In genomic region chr3:56773588-56774330, GRCh38 we compare ENCODE assay signal across 20 cellular contexts. TPM values are rescaled to one million over a fixed set of nuclear protein-coding genes. Genes with fewer than 3 reads are reported as not detected.
DNase-seq lines count a peak whose midpoint lies in the region; ATAC-seq and TF ChIP-seq lines count a peak whose summit lies in the region.
"Had no signal": no experiment of that assay in that cellular context is flagged by ENCODE, and none has a peak within 500 bp of the region (broad histone marks: within the 10 kb centered on the region; RNA-seq: fewer than 3 reads in every experiment).

No MANE protein-coding gene starts in this region.

- no peaks in the 10 kb centered on the region for H3K27me3 Mint-ChIP-seq in CD4-positive, alpha-beta memory T cell
- no peaks in the 10 kb centered on the region for H3K27me3 Mint-ChIP-seq in activated CD8-positive, alpha-beta T cell treated with anti-CD3 and anti-CD28 coated beads, Interleukin-2, amount 10 ng/mL, durations not matched to agents 7 days and 5 days (ENCODE audit: low read depth)
- H3K27me3 Mint-ChIP-seq in nephron (ENCODE audit: low read depth): no peaks in the 10 kb centered on the region
- H3K27me3 Mint-ChIP-seq: activated CD8-positive, alpha-beta memory T cell treated with anti-CD3 and anti-CD28 coated beads, Interleukin-2, amount 10 ng/mL, durations not matched to agents 7 days and 5 days; dendritic cell treated with granulocyte-macrophage colony-stimulating factor and Interleukin-4, amounts not matched to agents 40 ng/mL and 50 ng/mL, for 4 days had no signal

- no peak overlapping the region for H3K27ac ChIP-seq in CD4-positive, alpha-beta memory T cell (ENCODE audit: low read depth, low read length)
- no peak overlapping the region for H3K27ac ChIP-seq in caudate nucleus (ENCODE audit: low read depth, low read length)
- H3K27ac ChIP-seq: ascending aorta, BLaER1, esophagus squamous epithelium, testis had no signal

- no peak overlapping the region for H3K4me3 ChIP-seq in CD4-positive, alpha-beta memory T cell (ENCODE audit: low read length in 2 of 2)
- H3K4me3 ChIP-seq: ascending aorta, BLaER1, esophagus squamous epithelium, testis had no signal

- in situ Hi-C loops in G401 (cut with HindIII; ENCODE audit: low sequenced_read_pairs): no loop called here

- no peak for DNase-seq in CD4-positive, alpha-beta memory T cell
- DNase-seq in G401 (ENCODE audit: low spot score): peak; percentile 52
- DNase-seq in activated CD8-positive, alpha-beta T cell treated with anti-CD3 and anti-CD28 coated beads, Interleukin-2, amount 10 ng/mL, durations not matched to agents 7 days and 5 days: no peak
- no peak for DNase-seq in caudate nucleus (lab: John Stamatoyannopoulos, UW)
- DNase-seq: activated CD8-positive, alpha-beta memory T cell treated with anti-CD3 and anti-CD28 coated beads, Interleukin-2, amount 10 ng/mL, durations not matched to agents 7 days and 5 days; esophagus squamous epithelium; head of caudate nucleus; kidney; NCI-H1436; NCI-H748 treated with DMSO at 0.1 percent for 48 hours; posterior cingulate gyrus; SHP77 treated with DMSO at 0.1 percent for 48 hours; testis had no signal

- POLR2A ChIA-PET in CD4-positive, alpha-beta memory T cell (lab: Charles Lee; ENCODE audit: partially characterized antibody): interaction anchor here (0.7 kb wide), 1 partner anchor 13 kb away, joined by 3 read pairs; no protein-coding TSS in a partner anchor
- POLR2A ChIA-PET in activated CD8-positive, alpha-beta T cell treated with anti-CD3 and anti-CD28 coated beads, Interleukin-2, amount 10 ng/mL, durations not matched to agents 7 days and 5 days (lab: Charles Lee): interaction anchor here (0.6 to 2.6 kb wide), 4 partner anchors 9 to 831 kb away, joined by 3 to 10 read pairs (median 3); no protein-coding TSS in a partner anchor

- TF ChIP-seq CTCF in nephron (IDR thresholded peaks at IDR 0.05; ENCODE audit: unreplicated experiment in 3 of 3): no peak

- ATAC-seq in activated CD8-positive, alpha-beta T cell treated with anti-CD3 and anti-CD28 coated beads, Interleukin-2, amount 10 ng/mL, durations not matched to agents 7 days and 5 days: no peak
- ATAC-seq in HG03139 (IDR thresholded peaks at IDR 0.05; ENCODE audit: unreplicated experiment): no peak
- ATAC-seq in GM21717 (IDR thresholded peaks at IDR 0.05; ENCODE audit: unreplicated experiment): no peak
- ATAC-seq: activated CD8-positive, alpha-beta memory T cell treated with anti-CD3 and anti-CD28 coated beads, Interleukin-2, amount 10 ng/mL, durations not matched to agents 7 days and 5 days; HCT116 had no signal

- H3K4me3 Mint-ChIP-seq in CD4-positive, alpha-beta memory T cell: peak overlapping the region in 3 of 8 donors; percentile 10 to 41 (median 31)
- H3K4me3 Mint-ChIP-seq in activated CD8-positive, alpha-beta T cell treated with anti-CD3 and anti-CD28 coated beads, Interleukin-2, amount 10 ng/mL, durations not matched to agents 7 days and 5 days: no peak overlapping the region
- no peak overlapping the region for H3K4me3 Mint-ChIP-seq in nephron
- H3K4me3 Mint-ChIP-seq: activated CD8-positive, alpha-beta memory T cell treated with anti-CD3 and anti-CD28 coated beads, Interleukin-2, amount 10 ng/mL, durations not matched to agents 7 days and 5 days; dendritic cell treated with granulocyte-macrophage colony-stimulating factor and Interleukin-4, amounts not matched to agents 40 ng/mL and 50 ng/mL, for 4 days had no signal

- peaks cover 66% of the 10 kb centered on the region for H3K4me1 ChIP-seq in CD4-positive, alpha-beta memory T cell (ENCODE audit: insufficient read depth, low read length)
- H3K4me1 ChIP-seq: ascending aorta, BLaER1 had no signal

- H3K9me3 ChIP-seq in CD4-positive, alpha-beta memory T cell (ENCODE audit: control insufficient read depth in 1 of 2, low read length in 2 of 2): no peaks in the 10 kb centered on the region
- H3K9me3 ChIP-seq: ascending aorta, BLaER1, esophagus squamous epithelium, testis had no signal

- H3K36me3 ChIP-seq in CD4-positive, alpha-beta memory T cell (ENCODE audit: insufficient read depth, low read length): peaks cover 47% of the 10 kb centered on the region
- H3K36me3 ChIP-seq: ascending aorta, BLaER1 had no signal

- H3K4me1 Mint-ChIP-seq in CD4-positive, alpha-beta memory T cell: peaks cover 45 to 87% (median 67%) of the 10 kb centered on the region in 4 donors
- H3K4me1 Mint-ChIP-seq in activated CD8-positive, alpha-beta T cell treated with anti-CD3 and anti-CD28 coated beads, Interleukin-2, amount 10 ng/mL, durations not matched to agents 7 days and 5 days (ENCODE audit: low read depth): peaks cover 76% of the 10 kb centered on the region
- H3K4me1 Mint-ChIP-seq in nephron: peaks cover 66% of the 10 kb centered on the region

- H3K27ac Mint-ChIP-seq in CD4-positive, alpha-beta memory T cell: peak overlapping the region; percentile 10 to 80 (median 67)
- peak overlapping the region; percentile 67 for H3K27ac Mint-ChIP-seq in activated CD8-positive, alpha-beta T cell treated with anti-CD3 and anti-CD28 coated beads, Interleukin-2, amount 10 ng/mL, durations not matched to agents 7 days and 5 days
- peak overlapping the region in 2 of 3 experiments; percentile 40 to 76 for H3K27ac Mint-ChIP-seq in nephron
- H3K27ac Mint-ChIP-seq: activated CD8-positive, alpha-beta memory T cell treated with anti-CD3 and anti-CD28 coated beads, Interleukin-2, amount 10 ng/mL, durations not matched to agents 7 days and 5 days; dendritic cell treated with granulocyte-macrophage colony-stimulating factor and Interleukin-4, amounts not matched to agents 40 ng/mL and 50 ng/mL, for 4 days had no signal

- no peaks in the 10 kb centered on the region for H3K27me3 ChIP-seq in CD4-positive, alpha-beta memory T cell (ENCODE audit: insufficient read depth, low read length)
- H3K27me3 ChIP-seq: ascending aorta, BLaER1, esophagus squamous epithelium, testis had no signal

- intact Hi-C loops in CD4-positive, alpha-beta memory T cell (cut with micrococcal nuclease): loop anchor here (2.0 kb wide), 1 partner anchor 17 kb away; no protein-coding TSS in a partner anchor

- H3K9me3 Mint-ChIP-seq in CD4-positive, alpha-beta memory T cell: no peaks in the 10 kb centered on the region
- no peaks in the 10 kb centered on the region for H3K9me3 Mint-ChIP-seq in activated CD8-positive, alpha-beta T cell treated with anti-CD3 and anti-CD28 coated beads, Interleukin-2, amount 10 ng/mL, durations not matched to agents 7 days and 5 days (ENCODE audit: insufficient read depth)
- no peaks in the 10 kb centered on the region for H3K9me3 Mint-ChIP-seq in nephron
- H3K9me3 Mint-ChIP-seq: dendritic cell treated with granulocyte-macrophage colony-stimulating factor and Interleukin-4, amounts not matched to agents 40 ng/mL and 50 ng/mL, for 4 days had no signal

- peaks cover 49 to 79% of the 10 kb centered on the region in 2 donors for H3K36me3 Mint-ChIP-seq in CD4-positive, alpha-beta memory T cell
- H3K36me3 Mint-ChIP-seq in activated CD8-positive, alpha-beta T cell treated with anti-CD3 and anti-CD28 coated beads, Interleukin-2, amount 10 ng/mL, durations not matched to agents 7 days and 5 days (ENCODE audit: low read depth): peaks cover 77% of the 10 kb centered on the region
- peaks cover 25% of the 10 kb centered on the region for H3K36me3 Mint-ChIP-seq in nephron (ENCODE audit: low read depth)

- CTCF ChIA-PET in CD4-positive, alpha-beta memory T cell (lab: Charles Lee; ENCODE audit: partially characterized antibody): no interaction called here
- CTCF ChIA-PET in activated CD8-positive, alpha-beta T cell treated with anti-CD3 and anti-CD28 coated beads, Interleukin-2, amount 10 ng/mL, durations not matched to agents 7 days and 5 days (lab: Charles Lee): interaction anchor here (1.6 to 1.7 kb wide), 2 partner anchors 26 to 49 kb away, joined by 3 to 6 read pairs; no protein-coding TSS in a partner anchor

RNA-seq across cellular contexts. Expression of gene ARHGEF3, which starts 28.0 kb away (rescaled TPM):
- total RNA-seq in CD4-positive, alpha-beta memory T cell: 100 to 1,000 TPM; 120 TPM
- polyA plus RNA-seq in CD4-positive, alpha-beta memory T cell: 100 to 1,000 TPM; 131 to 160 TPM
- 12.7 and 13.8 TPM in 2 replicates for total RNA-seq in G401 (2014; rRNA removed; shearing (Covaris generic))
- 100 to 1,000 TPM in 1 of 2 experiments, 10 to 100 TPM in 1; 94.6 to 101 TPM for total RNA-seq in activated CD8-positive, alpha-beta T cell treated with anti-CD3 and anti-CD28 coated beads, Interleukin-2, amount 10 ng/mL, durations not matched to agents 7 days and 5 days
